Comparison of ENCODE assay signal across 24 cellular contexts in the genomic region with DNA sequence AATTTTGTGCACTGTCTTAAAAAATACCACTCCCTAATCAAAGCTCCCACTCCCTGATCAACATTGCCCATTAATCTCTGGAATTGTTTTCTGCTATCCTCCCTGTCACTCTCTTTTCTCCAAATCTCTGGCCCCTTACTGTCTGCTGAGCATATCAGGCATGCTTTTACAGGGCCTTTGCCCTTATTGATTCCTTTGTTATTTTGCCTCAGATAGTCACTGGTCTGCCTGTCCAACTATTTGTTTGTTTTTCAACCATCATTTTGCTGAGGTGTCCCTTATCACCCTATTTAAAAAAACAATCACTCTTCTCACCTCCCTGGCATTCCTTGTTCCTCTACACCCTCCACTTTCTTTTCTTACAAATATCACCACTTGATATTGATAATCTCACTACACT.
"Had no signal": no experiment of that assay in that cellular context is flagged by ENCODE, and none has a peak within 500 bp of the region (broad histone marks: within the 10 kb centered on the region; RNA-seq: fewer than 3 reads in every experiment).

No MANE protein-coding gene starts in this region.

- H3K4me1 ChIP-seq: SJCRH30 had no signal

- H3K4me3 ChIP-seq: MG63, SJCRH30 had no signal

- H3K9me3 ChIP-seq: MG63, SJCRH30 had no signal

- H3K36me3 ChIP-seq: MG63, SJCRH30 had no signal

- FAIRE-seq: RCC 7860 had no signal

- ATAC-seq: SK-N-SH treated with all-trans-retinoic acid at 6 μM for 48 hours had no signal

- H3K27me3 ChIP-seq: MG63, SJCRH30 had no signal

- DNase-seq: Karpas-422; KG1; MG63; NCI-H1092; NCI-H1105 treated with DMSO at 0.1 percent for 48 hours; NCI-H1417 treated with DMSO at 0.1 percent for 48 hours; NCI-H146; NCI-H1694 treated with DMSO at 0.1 percent for 48 hours; NCI-H1930; NCI-H2081; NCI-H2107; NCI-H2171; NCI-H226; NCI-H446; NCI-H510A; NCI-H524 treated with DMSO at 0.1 percent for 48 hours; NCI-H774; NK-92 treated with Interleukin-12 subunit alpha and Interleukin-12 subunit beta, amount 100 ng/mL, for 24 hours; SHP77 treated with DMSO at 0.1 percent for 48 hours; SJCRH30; T-helper 1 cell had no signal

- H3K27ac ChIP-seq: RWPE1, SJCRH30 had no signal
